ENCODE assay signal across 23 cellular contexts in genomic region chr2:210188190-210188589, GRCh38. TPM values are rescaled to one million over a fixed set of nuclear protein-coding genes. Genes with fewer than 3 reads are reported as not detected.
A peak's percentile ranks its signal among the peaks of the same experiment; 100 is the strongest.
DNase-seq lines count a peak whose midpoint lies in the region; ATAC-seq, FAIRE-seq and TF ChIP-seq lines count a peak whose summit lies in the region.
"Had no signal": no experiment of that assay in that cellular context is flagged by ENCODE, and none has a peak within 500 bp of the region (broad histone marks: within the 10 kb centered on the region; RNA-seq: fewer than 3 reads in every experiment).

No MANE protein-coding gene starts in this region.

- H3K36me3 ChIP-seq in Loucy (ENCODE audit: insufficient read depth, low read length) = no peaks in the 10 kb centered on the region
- H3K36me3 ChIP-seq in H1 (ENCODE audit: control insufficient read depth in 2 of 4, insufficient read depth in 4 of 4, low read length in 3 of 4) = no peaks in the 10 kb centered on the region
- H3K36me3 ChIP-seq in thymus (ENCODE audit: control insufficient read depth, insufficient read depth) = no peaks in the 10 kb centered on the region

- H3K4me2 ChIP-seq in Loucy (ENCODE audit: low read depth, low read length, poor library complexity, severe bottlenecking) (peak overlapping the region; percentile 54), H1 (ENCODE audit: insufficient read depth in 1 of 2, low read depth in 2 of 2, low read length in 2 of 2) (no peak overlapping the region)

- H2BK12ac ChIP-seq in H1 (ENCODE audit: low read depth, low read length) = no peak overlapping the region

- H4K20me1 ChIP-seq in Loucy (ENCODE audit: insufficient read depth, low read length, poor library complexity, severe bottlenecking) = no peaks in the 10 kb centered on the region
- H4K20me1 ChIP-seq in H1 (replicated peaks in 1 of 2; ENCODE audit: control insufficient read depth in 1 of 2, insufficient read depth in 2 of 2, low read length in 2 of 2) = no peaks in the 10 kb centered on the region

- no peaks in the 10 kb centered on the region for H3K23me2 ChIP-seq in H1 (ENCODE audit: low read depth, low read length)

- no peak overlapping the region for H3K18ac ChIP-seq in H1 (ENCODE audit: extremely low read depth, low read length)

- POLR2A ChIA-PET in H1 (lab: Charles Lee; ENCODE audit: partially characterized antibody) = interaction anchor here (1.1 to 2.5 kb wide), 2 partner anchors 17 to 185 kb away, joined by 3 to 9 read pairs; partner anchors contain the start of gene KANSL1L

- H3K9me3 ChIP-seq in Loucy (ENCODE audit: insufficient read depth, low read depth, low read length) (no peaks in the 10 kb centered on the region), H1 (ENCODE audit: insufficient read depth in 2 of 2, low read depth in 1 of 2, low read length in 1 of 2) (peaks cover 0 to 2% of the 10 kb centered on the region in 2 experiments; a peak in 1 of 4 replicates), thymus (ENCODE audit: control insufficient read depth) (no peaks in the 10 kb centered on the region)

- H3K27ac ChIP-seq in H1 (ENCODE audit: low read depth, low read length) (no peak overlapping the region), thymus (ENCODE audit: low read depth) (peak overlapping the region; percentile 60)

- no peak overlapping the region for H3K9ac ChIP-seq in Loucy (ENCODE audit: low read depth, low read length, poor library complexity, severe bottlenecking)
- no peak overlapping the region for H3K9ac ChIP-seq in H1 (replicated peaks in 1 of 4; ENCODE audit: extremely low read depth in 1 of 4, low read depth in 3 of 4, low read length in 3 of 4)

- H3K14ac ChIP-seq in H1 (ENCODE audit: insufficient read length) = no peak overlapping the region

- no peak overlapping the region for H4K5ac ChIP-seq in H1 (ENCODE audit: insufficient read length, low read depth, low read length)

- ATAC-seq in HG02884 (IDR thresholded peaks at IDR 0.05; ENCODE audit: unreplicated experiment) = no peak
- ATAC-seq: T-cell had no signal

- no peak for TF ChIP-seq RAD21 in H1 (IDR thresholded peaks at IDR 0.05 in 1 of 2, conservative IDR thresholded peaks at IDR 0.05 in 1 of 2; ENCODE audit: low read depth in 2 of 2, low read length in 2 of 2)

- H3K23ac ChIP-seq in H1 (ENCODE audit: insufficient read length) = no peak overlapping the region

- no peak overlapping the region for H4K91ac ChIP-seq in H1 (replicated peaks; ENCODE audit: insufficient read length, low read length)

- H2AK5ac ChIP-seq in H1 (ENCODE audit: low read depth, low read length) = no peak overlapping the region

- H2BK20ac ChIP-seq in H1 (ENCODE audit: low read length) = no peak overlapping the region

- no peak overlapping the region for H2BK15ac ChIP-seq in H1 (ENCODE audit: low read length)

- DNase-seq in NCI-H82 (lab: John Stamatoyannopoulos, UW) = peak; percentile 40
- no peak for DNase-seq in NCI-H82 treated with DMSO at 0.1 percent for 48 hours (lab: John Stamatoyannopoulos, UW; ENCODE audit: unreplicated experiment)
- DNase-seq in H1 (ENCODE audit: low read depth in 1 of 2, low spot score in 2 of 2) = no peak
- no peak for DNase-seq in stimulated activated CD8-positive, alpha-beta memory T cell treated with anti-CD3 and anti-CD28 coated beads, Interleukin-4, amount 100 ng/mL, for 48 hours
- no peak for DNase-seq in DMS153 (lab: John Stamatoyannopoulos, UW)
- DNase-seq: DMS79, H7, IMR-90, KG1, NCI-H1048, NCI-H1417, NCI-H1694 treated with DMSO at 0.1 percent for 48 hours, NCI-H2081, NCI-H2227 treated with DMSO at 0.1 percent for 48 hours, NCI-H526 treated with DMSO at 0.1 percent for 48 hours, T-cell had no signal

- no peak for TF ChIP-seq CTCF in Loucy (conservative IDR thresholded peaks at IDR 0.05; ENCODE audit: low read length)
- no peak for TF ChIP-seq CTCF in H1 (IDR thresholded peaks at IDR 0.05; ENCODE audit: control extremely low read depth in 1 of 3, insufficient read depth in 1 of 3, low read depth in 1 of 3, low read length in 3 of 3)

- no peaks in the 10 kb centered on the region; the same call in 1 of the 2 replicates for H3F3A ChIP-seq in Loucy (ENCODE audit: low read depth)

- H3K9me2 ChIP-seq in Loucy (replicated peaks; ENCODE audit: low read depth, low read length) = no peaks in the 10 kb centered on the region

- H3K27me3 ChIP-seq in Loucy (ENCODE audit: insufficient read depth, low read length, poor library complexity, severe bottlenecking) (no peaks in the 10 kb centered on the region), H1 (replicated peaks in 1 of 4; ENCODE audit: control insufficient read depth in 3 of 4, extremely low read depth in 1 of 4, insufficient read depth in 3 of 4, low read length in 3 of 4) (no peaks in the 10 kb centered on the region), thymus (ENCODE audit: control insufficient read depth, insufficient read depth) (no peaks in the 10 kb centered on the region)

- H3K79me1 ChIP-seq in H1 (ENCODE audit: low read depth, low read length) = no peaks in the 10 kb centered on the region

- H3K79me2 ChIP-seq in Loucy (ENCODE audit: insufficient read depth, low read length) = no peaks in the 10 kb centered on the region
- no peaks in the 10 kb centered on the region for H3K79me2 ChIP-seq in H1 (ENCODE audit: control insufficient read depth in 1 of 2, insufficient read depth in 2 of 2, low read length in 2 of 2)

- WGBS in H1 (ENCODE audit: extremely low coverage in 1 of 2, insufficient coverage in 1 of 2, insufficient read length in 1 of 2, insufficient replicate concordance in 2 of 2, low coverage in 1 of 2, low lambda C conversion rate in 2 of 2, missing lambda C conversion rate in 1 of 2), 2 experiments = 65% methylated on average over 3 of the region's 3 CpGs; no CpG with 5 or more reads in 1 of the 2 experiments
- WGBS in thymus = 90% methylated on average over 3 of the region's 3 CpGs

- H2AFZ ChIP-seq in Loucy (ENCODE audit: low read length) = 0 out of 2 replicates have a peak overlapping the region, but pooled peaks have one; percentile 11
- no peak overlapping the region for H2AFZ ChIP-seq in H1 (ENCODE audit: low read length)

- H4K8ac ChIP-seq in H1 (ENCODE audit: extremely low read depth, insufficient read depth, low read length) = no peak overlapping the region

- no peak overlapping the region for H3K4ac ChIP-seq in H1 (replicated peaks; ENCODE audit: insufficient read length, low read depth, low read length)

- peak; percentile 42 for FAIRE-seq in H1 (lab: Jason Lieb, UNC)
- FAIRE-seq: GM12892, GM19239 had no signal

- peaks cover 14% of the 10 kb centered on the region for H3K4me1 ChIP-seq in Loucy (ENCODE audit: insufficient read depth, low read length, poor library complexity, severe bottlenecking)
- no peaks in the 10 kb centered on the region for H3K4me1 ChIP-seq in H1 (replicated peaks in 1 of 4; ENCODE audit: control insufficient read depth in 3 of 4, insufficient read depth in 4 of 4, low read length in 3 of 4)
- H3K4me1 ChIP-seq in thymus (ENCODE audit: control insufficient read depth, insufficient read depth, low read length) = no peaks in the 10 kb centered on the region

- no peak for TF ChIP-seq EP300 in H1 (IDR thresholded peaks at IDR 0.05; ENCODE audit: borderline replicate concordance in 1 of 2, low read depth in 2 of 2, low read length in 2 of 2)

- no peak overlapping the region for H2BK5ac ChIP-seq in H1 (ENCODE audit: low read depth, low read length)

- CTCF ChIA-PET in H1 (lab: Charles Lee; ENCODE audit: partially characterized antibody) = interaction anchor here (1.0 to 2.0 kb wide), 5 partner anchors 9 to 763 kb away, joined by 3 to 6 read pairs (median 4); no protein-coding TSS in a partner anchor

- H2BK120ac ChIP-seq in H1 (replicated peaks; ENCODE audit: low read depth, low read length) = no peak overlapping the region

- H3K56ac ChIP-seq in H1 (replicated peaks; ENCODE audit: insufficient read length, low read depth, low read length) = no peak overlapping the region

- TF ChIP-seq POLR2A in H1 (IDR thresholded peaks at IDR 0.05; ENCODE audit: control extremely low read depth in 1 of 2, low read depth in 2 of 2, low read length in 2 of 2) = no peak

- H3K4me3 ChIP-seq in Loucy (ENCODE audit: low read length, poor library complexity, severe bottlenecking) (peak overlapping the region; percentile 22), H1 (ENCODE audit: extremely low read depth in 1 of 4, insufficient read depth in 2 of 4, low read depth in 3 of 4, low read length in 4 of 4) (no peak overlapping the region), thymus (ENCODE audit: low read length) (no peak overlapping the region)

TF ChIP-seq in H1, 55 proteins besides CTCF, POLR2A, EP300 and RAD21 (continues in another document):
- TF ChIP-seq FOSL1 (IDR thresholded peaks at IDR 0.05; ENCODE audit: insufficient read depth, low read depth, low read length) = no peak
- no peak for TF ChIP-seq GTF2F1 (IDR thresholded peaks at IDR 0.05; ENCODE audit: borderline replicate concordance, low read depth, low read length)
- no peak for TF ChIP-seq MAFK (IDR thresholded peaks at IDR 0.05; ENCODE audit: low read depth, low read length)
- TF ChIP-seq CTBP2 (IDR thresholded peaks at IDR 0.05; ENCODE audit: borderline replicate concordance, insufficient read depth, insufficient read length, low read length) = no peak
- no peak for TF ChIP-seq SUZ12 (IDR thresholded peaks at IDR 0.05; ENCODE audit: low read length)
- TF ChIP-seq SIX5 (IDR thresholded peaks at IDR 0.05; ENCODE audit: low read depth, low read length) = no peak

RNA-seq across cellular contexts. Expression of gene KANSL1L, which starts 17.0 kb away (rescaled TPM):
- 15.2 and 17.2 TPM in 2 replicates for total RNA-seq in H1 (2021; fragmentation: NEBNext Ultra II Directional; extraction: Animal tissue kit (Norgen Biotek cat#: 25700))
- polyA plus RNA-seq in H1 (2011; rRNA removed) = 4.0 and 5.4 TPM in 2 replicates
- polyA plus RNA-seq in H1 (2011; cell fraction: cytosol; rRNA removed) = 11.3 TPM
- polyA plus RNA-seq in H1 (2011; cell fraction: nucleus; rRNA removed) = 5.7 TPM
- 5.8 to 10.2 TPM (median 8.0 TPM) in 4 replicates for polyA plus RNA-seq in H1 (2012, experiment 1 of 2)
- 0.79 TPM for polyA plus RNA-seq in H1 (2012, experiment 2 of 2)
- 8.3 TPM for polyA plus RNA-seq in H1 (2013, experiment 1 of 2)
- polyA plus RNA-seq in H1 (2013, experiment 2 of 2) = 6.8 TPM
- polyA minus RNA-seq in H1 (2011; rRNA and poly(A)+ RNA removed) = 16.2 and 19.6 TPM in 2 replicates
- polyA minus RNA-seq in H1 (2011; cell fraction: cytosol; rRNA and poly(A)+ RNA removed) = 6.9 TPM
- 47.4 TPM for polyA minus RNA-seq in H1 (2011; cell fraction: nucleus; rRNA and poly(A)+ RNA removed)
- polyA plus RNA-seq in thymus = 13.8 TPM

RNA-seq across cellular contexts. Expression of gene ACADL, which starts 37.1 kb away (rescaled TPM):
- 0.34 and 0.40 TPM in 2 replicates for total RNA-seq in H1 (2021; fragmentation: NEBNext Ultra II Directional; extraction: Animal tissue kit (Norgen Biotek cat#: 25700))
- polyA plus RNA-seq in H1 (2011; rRNA removed) (0.09 and 0.11 TPM in 2 replicates), thymus (17.8 TPM)
- polyA plus RNA-seq in H1 (2011; cell fraction: cytosol; rRNA removed) = 0.19 TPM
- polyA plus RNA-seq in H1 (2011; cell fraction: nucleus; rRNA removed) = 0.24 TPM
- 0.22 to 0.42 TPM (median 0.27 TPM) in 4 replicates for polyA plus RNA-seq in H1 (2012, experiment 1 of 2)
- polyA plus RNA-seq in H1 (2012, experiment 2 of 2) = not detected
- 0.26 TPM for polyA plus RNA-seq in H1 (2013, experiment 1 of 2)
- 0.18 TPM for polyA plus RNA-seq in H1 (2013, experiment 2 of 2)
- polyA minus RNA-seq in H1 (2011; rRNA and poly(A)+ RNA removed) = 0.19 and 0.32 TPM in 2 replicates
- polyA minus RNA-seq in H1 (2011; cell fraction: cytosol; rRNA and poly(A)+ RNA removed) = not detected
- 0.90 TPM for polyA minus RNA-seq in H1 (2011; cell fraction: nucleus; rRNA and poly(A)+ RNA removed)
- total RNA-seq: A172, H7, IMR-90, T-cell had no signal
- polyA plus RNA-seq: BJ, IMR-90 had no signal

Comparison
In these comparisons a context has a peak if more than half of its experiments do, and no peak if none do; other contexts are left out.
1. RNA of gene ACADL, which starts 37.1 kb away (polyA plus RNA-seq): 17.8 TPM in thymus (single experiment); 0.09 to 0.42 TPM in H1; every median in the first group is over 10 times any median in the second.